Comparison of ENCODE assay signal across 8 cellular contexts in genomic region chr6:33313105-33313708, GRCh38. TPM values are rescaled to one million over a fixed set of nuclear protein-coding genes. Genes with fewer than 3 reads are reported as not detected.
DNase-seq lines count a peak whose midpoint lies in the region; ATAC-seq and TF ChIP-seq lines count a peak whose summit lies in the region.

No MANE protein-coding gene starts in this region.

- peak overlapping the region; percentile 87 for H3K27ac ChIP-seq in temporal lobe (ENCODE audit: low read depth, low read length)

- H3K36me3 Mint-ChIP-seq in activated CD8-positive, alpha-beta T cell treated with anti-CD3 and anti-CD28 coated beads, Interleukin-2, amount 10 ng/mL, durations not matched to agents 7 days and 5 days (ENCODE audit: low read depth): peaks cover 64% of the 10 kb centered on the region

- H3K4me3 Mint-ChIP-seq in activated CD8-positive, alpha-beta T cell treated with anti-CD3 and anti-CD28 coated beads, Interleukin-2, amount 10 ng/mL, durations not matched to agents 7 days and 5 days: peak overlapping the region; percentile 99

- ATAC-seq in GM21515 (IDR thresholded peaks at IDR 0.05; ENCODE audit: unreplicated experiment): peak; percentile 1
- peak; percentile 5 for ATAC-seq in activated CD8-positive, alpha-beta T cell treated with anti-CD3 and anti-CD28 coated beads, Interleukin-2, amount 10 ng/mL, durations not matched to agents 7 days and 5 days
- ATAC-seq in HG03097 (IDR thresholded peaks at IDR 0.05; ENCODE audit: low FRiP score, unreplicated experiment): no peak

- CTCF ChIA-PET in activated CD8-positive, alpha-beta T cell treated with anti-CD3 and anti-CD28 coated beads, Interleukin-2, amount 10 ng/mL, durations not matched to agents 7 days and 5 days (lab: Charles Lee): interaction anchor here (1.3 to 2.5 kb wide), 8 partner anchors 12 to 113 kb away, joined by 4 to 19 read pairs (median 6); partner anchors contain the start of genes RGL2, RPS18 and VPS52

- peak overlapping the region; percentile 94 for H3K4me3 ChIP-seq in AG10803 (ENCODE audit: low read length)
- peak overlapping the region; percentile 90 for H3K4me3 ChIP-seq in epithelial cell of esophagus (ENCODE audit: low read length)

- H3K27me3 Mint-ChIP-seq in activated CD8-positive, alpha-beta T cell treated with anti-CD3 and anti-CD28 coated beads, Interleukin-2, amount 10 ng/mL, durations not matched to agents 7 days and 5 days (ENCODE audit: low read depth): no peaks in the 10 kb centered on the region

- DNase-seq in AG10803 (ENCODE audit: low read depth) (no peak), NCI-H146 (lab: John Stamatoyannopoulos, UW) (peak; percentile 79), epithelial cell of esophagus (ENCODE audit: low read depth) (no peak), mucosa of gallbladder (ENCODE audit: low spot score) (peak; percentile 33)
- peak; percentile 53 for DNase-seq in activated CD8-positive, alpha-beta T cell treated with anti-CD3 and anti-CD28 coated beads, Interleukin-2, amount 10 ng/mL, durations not matched to agents 7 days and 5 days

- TF ChIP-seq CTCF in AG10803 (conservative IDR thresholded peaks at IDR 0.05; ENCODE audit: low read length) (no peak), epithelial cell of esophagus (IDR thresholded peaks at IDR 0.05; ENCODE audit: insufficient read depth, low read depth, low read length, missing control alignments) (no peak)

- H3K27ac Mint-ChIP-seq in activated CD8-positive, alpha-beta T cell treated with anti-CD3 and anti-CD28 coated beads, Interleukin-2, amount 10 ng/mL, durations not matched to agents 7 days and 5 days: peak overlapping the region; percentile 97

- POLR2A ChIA-PET in activated CD8-positive, alpha-beta T cell treated with anti-CD3 and anti-CD28 coated beads, Interleukin-2, amount 10 ng/mL, durations not matched to agents 7 days and 5 days (lab: Charles Lee): interaction anchor here (0.6 to 3.3 kb wide), 16 partner anchors 12 to 467 kb away, joined by 3 to 36 read pairs (median 5); partner anchors contain the start of genes B3GALT4, RGL2, RPS18 and RXRB

- H3K9me3 Mint-ChIP-seq in activated CD8-positive, alpha-beta T cell treated with anti-CD3 and anti-CD28 coated beads, Interleukin-2, amount 10 ng/mL, durations not matched to agents 7 days and 5 days (ENCODE audit: insufficient read depth): no peaks in the 10 kb centered on the region

- peaks cover 58% of the 10 kb centered on the region for H3K4me1 Mint-ChIP-seq in activated CD8-positive, alpha-beta T cell treated with anti-CD3 and anti-CD28 coated beads, Interleukin-2, amount 10 ng/mL, durations not matched to agents 7 days and 5 days (ENCODE audit: low read depth)

RNA-seq across cellular contexts. Expression of gene TAPBP, which starts 0.7 kb away (rescaled TPM):
- 100 to 1,000 TPM; 245 to 252 TPM for total RNA-seq in activated CD8-positive, alpha-beta T cell treated with anti-CD3 and anti-CD28 coated beads, Interleukin-2, amount 10 ng/mL, durations not matched to agents 7 days and 5 days
- 200 TPM for total RNA-seq in mucosa of gallbladder
- 17.5 TPM for total RNA-seq in temporal lobe

RNA-seq across cellular contexts. Expression of gene ZBTB22, which starts 4.3 kb away (rescaled TPM):
- 10 to 100 TPM; 10.7 to 11.1 TPM for total RNA-seq in activated CD8-positive, alpha-beta T cell treated with anti-CD3 and anti-CD28 coated beads, Interleukin-2, amount 10 ng/mL, durations not matched to agents 7 days and 5 days
- total RNA-seq in mucosa of gallbladder (26.5 TPM), temporal lobe (20.7 TPM)

RNA-seq across cellular contexts. Expression of gene DAXX, which starts 9.6 kb away (rescaled TPM):
- total RNA-seq in activated CD8-positive, alpha-beta T cell treated with anti-CD3 and anti-CD28 coated beads, Interleukin-2, amount 10 ng/mL, durations not matched to agents 7 days and 5 days: 100 to 1,000 TPM; 112 to 114 TPM
- total RNA-seq in mucosa of gallbladder (33.9 TPM), temporal lobe (13.3 TPM)

RNA-seq across cellular contexts. Expression of gene RGL2, which starts 14.5 kb away (rescaled TPM):
- total RNA-seq in activated CD8-positive, alpha-beta T cell treated with anti-CD3 and anti-CD28 coated beads, Interleukin-2, amount 10 ng/mL, durations not matched to agents 7 days and 5 days: 10 to 100 TPM; 50.8 to 58.2 TPM
- total RNA-seq in mucosa of gallbladder: 158 TPM
- 19.2 TPM for total RNA-seq in temporal lobe

RNA-seq across cellular contexts. Expression of gene PFDN6, which starts 23.8 kb away (rescaled TPM):
- 10 to 100 TPM; 72.0 to 78.4 TPM for total RNA-seq in activated CD8-positive, alpha-beta T cell treated with anti-CD3 and anti-CD28 coated beads, Interleukin-2, amount 10 ng/mL, durations not matched to agents 7 days and 5 days
- total RNA-seq in mucosa of gallbladder (38.6 TPM), temporal lobe (14.3 TPM)

Comparison
In these comparisons a context has a peak if more than half of its experiments do, and no peak if none do; other contexts are left out.
1. DNase-seq: peak in NCI-H146 (single experiment), activated CD8-positive, alpha-beta T cell treated with anti-CD3 and anti-CD28 coated beads, Interleukin-2, amount 10 ng/mL, durations not matched to agents 7 days and 5 days (single experiment) and mucosa of gallbladder (single experiment); none in AG10803 (single experiment) and epithelial cell of esophagus (single experiment).
2. RNA of gene TAPBP, which starts 0.7 kb away (total RNA-seq): 245 to 252 TPM in activated CD8-positive, alpha-beta T cell treated with anti-CD3 and anti-CD28 coated beads, Interleukin-2, amount 10 ng/mL, durations not matched to agents 7 days and 5 days and 200 TPM in mucosa of gallbladder (single experiment); 17.5 TPM in temporal lobe (single experiment); every median in the first group is over 10 times any median in the second.